In the genomic region with DNA sequence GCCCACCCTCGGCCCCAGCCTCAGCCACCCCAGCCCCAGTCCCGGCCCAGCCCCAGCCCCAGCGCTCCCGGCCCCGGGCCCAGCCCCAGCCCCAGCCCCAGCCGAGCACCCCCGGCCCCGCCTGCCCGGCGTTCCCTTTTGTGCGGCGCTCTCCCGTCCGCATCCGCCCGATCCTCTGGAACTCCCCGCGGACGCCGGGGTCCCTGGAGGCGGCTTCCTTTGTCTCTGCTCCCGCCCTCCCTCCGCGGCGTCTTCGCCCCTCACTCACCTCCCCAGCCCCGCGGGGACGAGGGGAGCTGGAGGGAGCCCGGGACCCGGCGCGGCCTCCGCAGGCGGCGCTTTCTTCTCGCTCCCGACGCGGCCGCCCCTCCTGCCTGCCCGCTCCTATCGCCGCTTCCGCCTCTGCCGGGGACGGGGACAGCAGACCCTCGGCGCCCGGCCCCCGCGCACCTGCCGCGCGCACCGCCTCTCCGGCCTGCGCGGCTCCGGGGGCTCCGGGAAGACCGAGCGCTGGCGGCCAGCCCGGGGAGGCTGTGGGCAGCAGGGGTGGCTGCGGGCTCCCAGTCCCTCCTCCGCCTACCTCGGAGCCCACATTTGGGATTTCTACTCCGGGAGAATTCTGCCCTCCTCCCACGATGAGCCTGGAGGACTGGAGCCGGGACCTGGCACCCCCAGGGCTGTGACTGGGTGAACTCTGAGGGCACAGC, we compare ENCODE assay signal across 8 cellular contexts. TPM values are rescaled to one million over a fixed set of nuclear protein-coding genes. Genes with fewer than 3 reads are reported as not detected.
A peak's percentile ranks its signal among the peaks of the same experiment; 100 is the strongest.
DNase-seq lines count a peak whose midpoint lies in the region; ATAC-seq and TF ChIP-seq lines count a peak whose summit lies in the region.

No MANE protein-coding gene starts in this region.

- H3K4me3 ChIP-seq in upper lobe of left lung, result peak overlapping the region in 3 of 4 donors; percentile 50 to 59 (median 51)

- peaks cover 0 to 22% (median 8%) of the 10 kb centered on the region in 4 donors for H3K27me3 ChIP-seq in upper lobe of left lung

- intact Hi-C loops in left cardiac atrium (cut with DNase I), result no loop called here
- intact Hi-C loops in cardiac septum (cut with DNase I), result loop anchor here (2.0 kb wide), 1 partner anchor 29 kb away; no protein-coding TSS in a partner anchor

- TF ChIP-seq CTCF in upper lobe of left lung (IDR thresholded peaks at IDR 0.05), result no peak

- DNase-seq in left cardiac atrium (no peak), cardiac septum (ENCODE audit: low spot score) (no peak), memory B cell (ENCODE audit: low spot score in 2 of 2) (peak in 1 of 2 donors; percentile 42), upper lobe of left lung (peak in 1 of 2 donors; percentile 86), HPDE6-E6E7 (ENCODE audit: extremely low spot score) (no peak)
- no peak for DNase-seq in activated naive CD4-positive, alpha-beta T cell treated with anti-CD3 and anti-CD28 coated beads, Interleukin-2, amount 50 U/mL, for 72 hours (ENCODE audit: low spot score in 2 of 2)
- DNase-seq in effector CD8-positive, alpha-beta T cell (lab: John Stamatoyannopoulos, UW), result no peak

- H3K4me1 Mint-ChIP-seq in memory B cell, result peaks cover 29% of the 10 kb centered on the region

- no peak for TF ChIP-seq POLR2A in upper lobe of left lung (IDR thresholded peaks at IDR 0.05)

- WGBS in upper lobe of left lung, 2 donors, result 44 to 55% methylated on average over 49 to 58 of the region's 71 CpGs

- no peak for TF ChIP-seq EP300 in upper lobe of left lung (IDR thresholded peaks at IDR 0.05)

- peaks cover 6% of the 10 kb centered on the region for H3K27me3 Mint-ChIP-seq in memory B cell

- H3K36me3 Mint-ChIP-seq in activated naive CD4-positive, alpha-beta T cell treated with anti-CD3 and anti-CD28 coated beads, Interleukin-2, amount 50 U/mL, for 72 hours, result no peaks in the 10 kb centered on the region
- H3K36me3 Mint-ChIP-seq in memory B cell, result no peaks in the 10 kb centered on the region

- H3K9me3 ChIP-seq in upper lobe of left lung, result no peaks in the 10 kb centered on the region

- H3K27ac Mint-ChIP-seq in activated naive CD4-positive, alpha-beta T cell treated with anti-CD3 and anti-CD28 coated beads, Interleukin-2, amount 50 U/mL, for 72 hours, result no peak overlapping the region
- H3K27ac Mint-ChIP-seq in memory B cell, result no peak overlapping the region

- peak overlapping the region; percentile 79 for H3K4me3 Mint-ChIP-seq in memory B cell

- no peaks in the 10 kb centered on the region for H3K9me3 Mint-ChIP-seq in activated naive CD4-positive, alpha-beta T cell treated with anti-CD3 and anti-CD28 coated beads, Interleukin-2, amount 50 U/mL, for 72 hours
- no peaks in the 10 kb centered on the region for H3K9me3 Mint-ChIP-seq in memory B cell

- no peak overlapping the region for H3K27ac ChIP-seq in upper lobe of left lung

- H3K4me1 ChIP-seq in upper lobe of left lung, result peaks cover 17 to 28% (median 23%) of the 10 kb centered on the region in 4 donors

- ATAC-seq in left cardiac atrium (peak; percentile 7 to 32), memory B cell (ENCODE audit: low read depth) (no peak), upper lobe of left lung (ENCODE audit: low FRiP score in 2 of 2) (no peak), HG03460 (IDR thresholded peaks at IDR 0.05; ENCODE audit: unreplicated experiment) (no peak)
- peak; percentile 10 to 21 for ATAC-seq in activated naive CD4-positive, alpha-beta T cell treated with anti-CD3 and anti-CD28 coated beads, Interleukin-2, amount 50 U/mL, for 72 hours

- H3K36me3 ChIP-seq in upper lobe of left lung, result peaks cover 0 to 4% (median 0%) of the 10 kb centered on the region in 4 donors

RNA-seq across cellular contexts. Expression of gene AGRN, which starts 14.0 kb away (rescaled TPM):
- total RNA-seq in left cardiac atrium (10 to 100 TPM; 14.8 to 25.7 TPM), cardiac septum (27.0 TPM), upper lobe of left lung (100 to 1,000 TPM in 5 of 6 donors, 10 to 100 TPM in 1; 91.0 to 316 (median 157) TPM)
- 10 to 100 TPM; 44.5 to 79.9 TPM for total RNA-seq in activated naive CD4-positive, alpha-beta T cell treated with anti-CD3 and anti-CD28 coated beads, Interleukin-2, amount 50 U/mL, for 72 hours

RNA-seq across cellular contexts. Expression of gene ISG15, which starts 20.6 kb away (rescaled TPM):
- 10 to 100 TPM; 13.4 to 42.3 TPM for total RNA-seq in left cardiac atrium
- total RNA-seq in cardiac septum, result 18.2 TPM
- 10 to 100 TPM; 91.6 to 97.5 TPM for total RNA-seq in activated naive CD4-positive, alpha-beta T cell treated with anti-CD3 and anti-CD28 coated beads, Interleukin-2, amount 50 U/mL, for 72 hours
- total RNA-seq in upper lobe of left lung, result 100 to 1,000 TPM in 2 of 6 donors, 10 to 100 TPM in 4; 32.5 to 180 (median 63.8) TPM

RNA-seq across cellular contexts. Expression of gene HES4, which starts 34.0 kb away (rescaled TPM):
- total RNA-seq in left cardiac atrium (10 to 100 TPM; 42.1 to 68.3 TPM), cardiac septum (56.5 TPM), upper lobe of left lung (10 to 100 TPM; 26.5 to 55.0 (median 35.0) TPM)
- 1 to 10 TPM; 3.2 to 4.4 TPM for total RNA-seq in activated naive CD4-positive, alpha-beta T cell treated with anti-CD3 and anti-CD28 coated beads, Interleukin-2, amount 50 U/mL, for 72 hours

RNA-seq across cellular contexts. Expression of gene RNF223, which starts 40.2 kb away (rescaled TPM):
- total RNA-seq in left cardiac atrium (not detected), cardiac septum (not detected), upper lobe of left lung (1 to 10 TPM; 1.0 to 2.4 (median 1.8) TPM)
- not detected for total RNA-seq in activated naive CD4-positive, alpha-beta T cell treated with anti-CD3 and anti-CD28 coated beads, Interleukin-2, amount 50 U/mL, for 72 hours

RNA-seq across cellular contexts. Expression of gene PERM1, which starts 52.0 kb away (rescaled TPM):
- total RNA-seq in left cardiac atrium, result 10 to 100 TPM; 78.9 to 85.5 TPM
- 50.1 TPM for total RNA-seq in cardiac septum
- total RNA-seq in activated naive CD4-positive, alpha-beta T cell treated with anti-CD3 and anti-CD28 coated beads, Interleukin-2, amount 50 U/mL, for 72 hours, result not detected
- 1 to 10 TPM in 1 of 6 donors, under 1 TPM in 3, not detected in 2; 0.15 to 1.0 (median 0.36) TPM for total RNA-seq in upper lobe of left lung

Comparison
In these comparisons a context has a peak if more than half of its experiments do, and no peak if none do; other contexts are left out.
1. ATAC-seq: peak in left cardiac atrium (2 of 2) and activated naive CD4-positive, alpha-beta T cell treated with anti-CD3 and anti-CD28 coated beads, Interleukin-2, amount 50 U/mL, for 72 hours (2 of 2); none in memory B cell (single experiment), upper lobe of left lung (0 of 2) and HG03460 (single experiment).
2. RNA of gene HES4, which starts 34.0 kb away (total RNA-seq): 42.1 to 68.3 TPM in left cardiac atrium, 56.5 TPM in cardiac septum (single experiment) and 26.5 to 55.0 TPM in upper lobe of left lung; 3.2 to 4.4 TPM in activated naive CD4-positive, alpha-beta T cell treated with anti-CD3 and anti-CD28 coated beads, Interleukin-2, amount 50 U/mL, for 72 hours; every median in the first group is over 4 times any median in the second.